ENCODE assay signal across 11 cellular contexts in the genomic region with DNA sequence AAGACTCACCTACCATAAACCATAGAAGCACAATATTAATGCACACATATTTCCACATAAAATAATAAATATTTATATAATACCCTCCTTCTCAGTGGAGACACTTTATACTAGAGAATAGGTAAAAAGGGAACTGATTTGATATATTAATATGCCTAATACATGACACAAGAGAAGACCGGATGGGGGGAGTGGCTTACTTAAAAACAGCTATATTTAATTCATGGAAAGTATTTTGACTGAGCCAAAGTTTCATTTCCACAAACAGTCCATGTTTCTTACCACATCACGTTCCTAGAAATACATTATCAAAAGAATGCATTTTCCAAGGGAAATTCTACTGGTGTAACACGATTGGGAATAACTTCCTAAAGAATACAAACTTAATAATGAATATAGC.
"Had no signal": no experiment of that assay in that cellular context is flagged by ENCODE, and none has a peak within 500 bp of the region (broad histone marks: within the 10 kb centered on the region; RNA-seq: fewer than 3 reads in every experiment).

No MANE protein-coding gene starts in this region.

- H3K36me3 ChIP-seq: left ventricle myocardium inferior, upper lobe of right lung had no signal

- H3K4me3 ChIP-seq: hepatocyte, left ventricle myocardium inferior, testis, upper lobe of right lung had no signal

- H3K27me3 ChIP-seq: hepatocyte, testis, upper lobe of right lung had no signal

- ATAC-seq: activated T-cell treated with anti-CD3 and anti-CD28 coated beads, Interleukin-2, amount 50 U/mL, for 72 hours had no signal

- FAIRE-seq: kidney had no signal

- H3K27ac ChIP-seq: hepatocyte, left ventricle myocardium inferior, testis, upper lobe of right lung had no signal

- H3K4me1 ChIP-seq: testis had no signal

- H3K9me3 ChIP-seq: testis, upper lobe of right lung had no signal

- DNase-seq: activated CD4-positive, alpha-beta memory T cell treated with anti-CD3 and anti-CD28 coated beads, Interleukin-2, amount 10 ng/mL, durations not matched to agents 7 days and 5 days; activated naive CD8-positive, alpha-beta T cell treated with anti-CD3 and anti-CD28 coated beads, Interleukin-2, amount 10 ng/mL, durations not matched to agents 7 days and 5 days; activated T-cell treated with anti-CD3 and anti-CD28 coated beads, Interleukin-2, amount 50 U/mL, for 72 hours; anterior cingulate cortex; kidney; left ventricle myocardium inferior; mesendoderm; stimulated activated CD4-positive, alpha-beta T cell treated with anti-CD3 and anti-CD28 coated beads, Interleukin-2, amount 100 ng/mL, for 48 hours; testis; upper lobe of right lung had no signal
